ENCODE assay signal across 11 cellular contexts in the genomic region with DNA sequence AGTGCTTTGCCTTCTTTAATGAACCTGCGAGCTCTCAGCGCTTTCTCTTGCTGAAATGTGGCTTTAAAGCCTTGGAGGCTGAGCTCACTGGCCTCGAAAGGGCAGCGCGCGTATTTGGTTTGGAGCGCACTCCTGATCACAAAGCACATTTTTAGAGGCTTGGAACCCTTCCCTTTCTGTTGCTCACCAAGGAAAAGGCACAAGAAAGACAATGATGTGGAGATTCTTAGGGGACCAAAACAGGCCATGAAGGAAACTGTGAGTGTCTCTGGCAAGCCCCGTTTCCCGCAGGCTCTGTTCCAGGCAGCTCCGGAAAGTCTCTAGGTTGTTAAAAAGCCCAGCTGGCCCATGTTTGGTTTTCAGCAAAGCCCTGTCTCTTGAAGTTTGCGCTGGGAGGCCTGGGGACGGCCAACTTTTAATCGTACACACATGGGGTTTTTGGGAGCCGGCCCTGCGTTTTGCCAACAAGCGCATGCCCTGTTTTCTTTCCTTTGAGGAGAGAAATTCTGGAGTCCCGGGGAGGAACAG. TPM values are rescaled to one million over a fixed set of nuclear protein-coding genes. Genes with fewer than 3 reads are reported as not detected.
DNase-seq lines count a peak whose midpoint lies in the region; ATAC-seq, FAIRE-seq and TF ChIP-seq lines count a peak whose summit lies in the region.
"Had no signal": no experiment of that assay in that cellular context is flagged by ENCODE, and none has a peak within 500 bp of the region (broad histone marks: within the 10 kb centered on the region; RNA-seq: fewer than 3 reads in every experiment).

No MANE protein-coding gene starts in this region.

- no peak for FAIRE-seq in HTR-8/SVneo (lab: Jason Lieb, UNC)
- FAIRE-seq in H54 (lab: Jason Lieb, UNC): no peak

- no peaks in the 10 kb centered on the region for H3K9me3 ChIP-seq in OCI-LY7 (ENCODE audit: low read length)

- no TSS peak for BruUV-seq in OCI-LY7 (replicated peaks; lab: Mats Ljungman, UMichigan)

- no peak overlapping the region for H3K4me3 ChIP-seq in OCI-LY7 (ENCODE audit: low read depth, low read length, poor library complexity, severe bottlenecking)

- no peaks in the 10 kb centered on the region for H4K20me1 ChIP-seq in OCI-LY7 (ENCODE audit: insufficient read depth, low read length)

- no peak for TF ChIP-seq POLR2A in H54 (IDR thresholded peaks at IDR 0.05; ENCODE audit: low read depth, low read length)

- H3K4me3 Mint-ChIP-seq in brain: peak overlapping the region in 2 of 5 experiments; percentile 33 to 71

- H3K27ac Mint-ChIP-seq in brain: peak overlapping the region; percentile 10 to 90 (median 63)

- peaks cover 0 to 4% (median 3%) of the 10 kb centered on the region in 5 experiments for H3K9me3 Mint-ChIP-seq in brain

- H3K27ac ChIP-seq in OCI-LY7 (ENCODE audit: low read depth, low read length, poor library complexity, severe bottlenecking): no peak overlapping the region

- POLR2A ChIA-PET in OCI-LY7 (lab: Charles Lee): no interaction called here

- H3K27me3 Mint-ChIP-seq in brain: peaks cover 8% of the 10 kb centered on the region

- H2AFZ ChIP-seq in OCI-LY7 (ENCODE audit: low read length): no peak overlapping the region

- peaks cover 60% of the 10 kb centered on the region for H3K36me3 ChIP-seq in OCI-LY7 (ENCODE audit: insufficient read depth, low read length)

- no peaks in the 10 kb centered on the region for H3K9me2 ChIP-seq in OCI-LY7 (ENCODE audit: insufficient read depth, low read length)

- TF ChIP-seq CTCF in brain (conservative IDR thresholded peaks at IDR 0.05): no peak
- no peak for TF ChIP-seq CTCF in OCI-LY7 (conservative IDR thresholded peaks at IDR 0.05; ENCODE audit: low read length)

- peaks cover 29% of the 10 kb centered on the region for H3K36me3 Mint-ChIP-seq in brain

- no peak overlapping the region for H3K4me2 ChIP-seq in OCI-LY7 (ENCODE audit: low read length)

- CTCF ChIA-PET in OCI-LY7 (lab: Charles Lee; ENCODE audit: unreplicated experiment): no interaction called here

- intact Hi-C loops in left cardiac atrium (cut with DNase I) (no loop called here), posterior cingulate gyrus (cut with DNase I) (no loop called here), OCI-LY7 (cut with micrococcal nuclease; ENCODE audit: unreplicated experiment) (no loop called here)

- no peaks in the 10 kb centered on the region for H3K4me1 ChIP-seq in OCI-LY7 (ENCODE audit: insufficient read depth, low read length, poor library complexity, severe bottlenecking)

- ATAC-seq in left cardiac atrium: peak; percentile 70 to 73

- no peaks in the 10 kb centered on the region for H3K4me1 Mint-ChIP-seq in brain

- peak; percentile 80 for DNase-seq in AG08395 (ENCODE audit: low spot score)
- DNase-seq in left cardiac atrium: peak; percentile 86
- peak in 8 of 10 donors; percentile 23 to 92 (median 54) for DNase-seq in posterior cingulate gyrus
- DNase-seq in OCI-LY7 (ENCODE audit: low spot score): no peak
- no peak for DNase-seq in glomerular visceral epithelial cell (ENCODE audit: extremely low spot score)
- no peak for DNase-seq in HTR-8/SVneo (ENCODE audit: insufficient read length, low spot score)
- DNase-seq in H54 (ENCODE audit: insufficient read length, low spot score): no peak
- DNase-seq: H7; NCI-H526 treated with DMSO at 0.1 percent for 48 hours; stimulated activated CD4-positive, alpha-beta T cell treated with anti-CD3 and anti-CD28 coated beads, Interleukin-1b, Interleukin-23, amount 100 ng/mL, for 48 hours had no signal

- no peaks in the 10 kb centered on the region for H3K79me2 ChIP-seq in OCI-LY7 (ENCODE audit: insufficient read depth, low read depth, low read length)

RNA-seq across cellular contexts. Expression of a gene that starts 9.4 kb away (rescaled TPM):
- polyA plus RNA-seq in brain (ENCODE audit: insufficient read depth, low read depth, low replicate concordance): 15.0 TPM
- 1 to 10 TPM; 3.4 to 3.9 TPM for total RNA-seq in left cardiac atrium
- 184 and 220 TPM in 2 replicates for total RNA-seq in OCI-LY7 (2014; rRNA removed; shearing (Covaris generic))
- 132 and 133 TPM in 2 replicates for total RNA-seq in OCI-LY7 (2022)

RNA-seq across cellular contexts. Expression of a gene that starts 32.4 kb away (rescaled TPM):
- polyA plus RNA-seq in brain (ENCODE audit: insufficient read depth, low read depth, low replicate concordance): 34.0 TPM
- 100 to 1,000 TPM; 238 to 255 TPM for total RNA-seq in left cardiac atrium
- 135 and 186 TPM in 2 replicates for total RNA-seq in OCI-LY7 (2014; rRNA removed; shearing (Covaris generic))
- total RNA-seq in OCI-LY7 (2022): 174 TPM in 2 replicates

Comparison
In these comparisons a context has a peak if more than half of its experiments do, and no peak if none do; other contexts are left out.
1. DNase-seq: peak in AG08395 (single experiment), left cardiac atrium (single experiment) and posterior cingulate gyrus (8 of 10); none in OCI-LY7 (single experiment), glomerular visceral epithelial cell (single experiment), HTR-8/SVneo (single experiment) and H54 (single experiment).
2. RNA of a gene that starts 9.4 kb away (total RNA-seq): 132 to 220 TPM in OCI-LY7; 3.4 to 3.9 TPM in left cardiac atrium; every median in the first group is over 10 times any median in the second.